In genomic region chr19:45442927-45443461, GRCh38 we compare ENCODE assay signal across 8 cellular contexts. TPM values are rescaled to one million over a fixed set of nuclear protein-coding genes. Genes with fewer than 3 reads are reported as not detected.
DNase-seq lines count a peak whose midpoint lies in the region; ATAC-seq and TF ChIP-seq lines count a peak whose summit lies in the region.

No MANE protein-coding gene starts in this region.

- peak overlapping the region; percentile 58 for H2AFZ ChIP-seq in KMS-11 (ENCODE audit: low read depth)
- H2AFZ ChIP-seq in neural progenitor cell (replicated peaks) = no peak overlapping the region

- peaks cover 62% of the 10 kb centered on the region for H3F3A ChIP-seq in neural progenitor cell (ENCODE audit: low read depth)

- H3K4me2 ChIP-seq in KMS-11 (peak overlapping the region; percentile 96), neural progenitor cell (peak overlapping the region; percentile 97)

- H3K27me3 ChIP-seq in CD8-positive, alpha-beta T cell (ENCODE audit: insufficient read depth, low read length) = no peaks in the 10 kb centered on the region
- H3K27me3 ChIP-seq in KMS-11 (ENCODE audit: insufficient read depth, low read depth) (no peaks in the 10 kb centered on the region), neural progenitor cell (peaks cover 9% of the 10 kb centered on the region)

- H3K27me3 Mint-ChIP-seq in CD8-positive, alpha-beta T cell (ENCODE audit: low read depth) = no peaks in the 10 kb centered on the region
- H3K27me3 Mint-ChIP-seq in activated CD4-positive, alpha-beta T cell treated with anti-CD3 and anti-CD28 coated beads, Interleukin-2, amount 10 ng/mL, durations not matched to agents 24 days and 14 days = peaks cover 6% of the 10 kb centered on the region
- peaks cover 18% of the 10 kb centered on the region for H3K27me3 Mint-ChIP-seq in neural progenitor cell (ENCODE audit: insufficient read depth, low read depth)

- H3K36me3 ChIP-seq in CD8-positive, alpha-beta T cell (ENCODE audit: insufficient read depth, low read length) = no peaks in the 10 kb centered on the region
- H3K36me3 ChIP-seq in KMS-11 (ENCODE audit: insufficient read depth) (no peaks in the 10 kb centered on the region), neural progenitor cell (no peaks in the 10 kb centered on the region)

- ATAC-seq in CD8-positive, alpha-beta T cell = peak; percentile 27

- CTCF ChIA-PET in CD8-positive, alpha-beta T cell (lab: Charles Lee) = interaction anchor here (4.4 to 9.7 kb wide), 2 partner anchors 25 to 37 kb away, joined by 53 to 317 read pairs; partner anchors contain the start of gene FOSB

- no peaks in the 10 kb centered on the region for H3K36me3 Mint-ChIP-seq in CD8-positive, alpha-beta T cell
- no peaks in the 10 kb centered on the region for H3K36me3 Mint-ChIP-seq in activated CD4-positive, alpha-beta T cell treated with anti-CD3 and anti-CD28 coated beads, Interleukin-2, amount 10 ng/mL, durations not matched to agents 24 days and 14 days (ENCODE audit: low read depth)
- no peaks in the 10 kb centered on the region for H3K36me3 Mint-ChIP-seq in neural progenitor cell

- no peaks in the 10 kb centered on the region for H3K9me3 Mint-ChIP-seq in CD8-positive, alpha-beta T cell
- H3K9me3 Mint-ChIP-seq in activated CD4-positive, alpha-beta T cell treated with anti-CD3 and anti-CD28 coated beads, Interleukin-2, amount 10 ng/mL, durations not matched to agents 24 days and 14 days = no peaks in the 10 kb centered on the region
- H3K9me3 Mint-ChIP-seq in neural progenitor cell = no peaks in the 10 kb centered on the region

- peak overlapping the region; percentile 55 for H3K27ac ChIP-seq in CD8-positive, alpha-beta T cell (ENCODE audit: low read depth, low read length)
- H3K27ac ChIP-seq in KMS-11 (peak overlapping the region; percentile 62), neural progenitor cell (no peak overlapping the region)

- no peaks in the 10 kb centered on the region for H3K79me2 ChIP-seq in KMS-11 (ENCODE audit: insufficient read depth, low read depth)
- H3K79me2 ChIP-seq in neural progenitor cell (ENCODE audit: low read depth) = no peaks in the 10 kb centered on the region

- no peaks in the 10 kb centered on the region for H3K9me3 ChIP-seq in CD8-positive, alpha-beta T cell (ENCODE audit: low read length)
- no peaks in the 10 kb centered on the region for H3K9me3 ChIP-seq in neural progenitor cell (ENCODE audit: low read depth)

- peaks cover 45% of the 10 kb centered on the region for H3K4me1 Mint-ChIP-seq in CD8-positive, alpha-beta T cell (ENCODE audit: low read depth)
- H3K4me1 Mint-ChIP-seq in activated CD4-positive, alpha-beta T cell treated with anti-CD3 and anti-CD28 coated beads, Interleukin-2, amount 10 ng/mL, durations not matched to agents 24 days and 14 days = peaks cover 35% of the 10 kb centered on the region
- H3K4me1 Mint-ChIP-seq in neural progenitor cell = peaks cover 45% of the 10 kb centered on the region

- H3K4me1 ChIP-seq in CD8-positive, alpha-beta T cell (ENCODE audit: insufficient read depth, low read length) = peaks cover 39% of the 10 kb centered on the region
- peaks cover 49% of the 10 kb centered on the region for H3K4me1 ChIP-seq in KMS-11 (ENCODE audit: low read depth, poor library complexity, severe bottlenecking)
- peaks cover 11% of the 10 kb centered on the region for H3K4me1 ChIP-seq in neural progenitor cell

- intact Hi-C loops in CD8-positive, alpha-beta T cell (cut with DNase I, micrococcal nuclease) = loop anchor here in 1 of 2 experiments (1.0 kb wide), 1 partner anchor 24 kb away; the partner anchor contains the start of gene FOSB
- intact Hi-C loops in activated CD4-positive, alpha-beta T cell treated with anti-CD3 and anti-CD28 coated beads, Interleukin-2, amount 10 ng/mL, durations not matched to agents 24 days and 14 days (cut with micrococcal nuclease) = loop anchor here (1.0 kb wide), 1 partner anchor 8 kb away; no protein-coding TSS in a partner anchor

- no peaks in the 10 kb centered on the region for H4K20me1 ChIP-seq in KMS-11 (ENCODE audit: insufficient read depth)
- H4K20me1 ChIP-seq in neural progenitor cell (ENCODE audit: low read depth) = no peaks in the 10 kb centered on the region

- no peak for TF ChIP-seq CTCF in CD8-positive, alpha-beta T cell (IDR thresholded peaks at IDR 0.05)
- TF ChIP-seq CTCF in KMS-11 (conservative IDR thresholded peaks at IDR 0.05; ENCODE audit: low read depth, low read length) (no peak), fibroblast of mammary gland (conservative IDR thresholded peaks at IDR 0.05; ENCODE audit: control insufficient read depth, insufficient read depth, low read depth, low read length) (no peak), neural progenitor cell (IDR thresholded peaks at IDR 0.05) (no peak)

- peak overlapping the region; percentile 38 for H3K27ac Mint-ChIP-seq in CD8-positive, alpha-beta T cell
- H3K27ac Mint-ChIP-seq in activated CD4-positive, alpha-beta T cell treated with anti-CD3 and anti-CD28 coated beads, Interleukin-2, amount 10 ng/mL, durations not matched to agents 24 days and 14 days = peak overlapping the region; percentile 78
- H3K27ac Mint-ChIP-seq in neural progenitor cell = peak overlapping the region; percentile 60

- peak overlapping the region; percentile 60 for H3K4me3 ChIP-seq in CD8-positive, alpha-beta T cell (ENCODE audit: low read depth, low read length)
- H3K4me3 ChIP-seq in KMS-11 (IDR thresholded peaks at IDR 0.05; ENCODE audit: insufficient read depth, low read depth, low read length) (no peak overlapping the region), fibroblast of mammary gland (ENCODE audit: control insufficient read depth, low read depth, low read length) (peak overlapping the region; percentile 54), neural progenitor cell (peak overlapping the region; percentile 66)

- H3K9ac ChIP-seq in KMS-11 (peak overlapping the region; percentile 74; the same call in 1 of the 2 replicates), neural progenitor cell (no peak overlapping the region)

- POLR2A ChIA-PET in CD8-positive, alpha-beta T cell (lab: Charles Lee) = no interaction called here

- peak overlapping the region; percentile 75 for H3K4me3 Mint-ChIP-seq in CD8-positive, alpha-beta T cell
- peak overlapping the region; percentile 90 for H3K4me3 Mint-ChIP-seq in activated CD4-positive, alpha-beta T cell treated with anti-CD3 and anti-CD28 coated beads, Interleukin-2, amount 10 ng/mL, durations not matched to agents 24 days and 14 days
- H3K4me3 Mint-ChIP-seq in neural progenitor cell = peak overlapping the region; percentile 90

- DNase-seq in CD8-positive, alpha-beta T cell = peak in 3 of 7 experiments; percentile 35 to 62 (median 59)
- DNase-seq in activated CD4-positive, alpha-beta T cell treated with anti-CD3 and anti-CD28 coated beads, Interleukin-2, amount 10 ng/mL, durations not matched to agents 24 days and 14 days = peak; percentile 79
- DNase-seq in fibroblast of mammary gland (ENCODE audit: low read depth) (peak; percentile 59), neural progenitor cell (ENCODE audit: low spot score) (peak; percentile 55), GOT3 (lab: John Stamatoyannopoulos, UW) (no peak), HCEC 1CT (no peak), amniotic stem cell (lab: John Stamatoyannopoulos, UW) (no peak)

RNA-seq across cellular contexts. Expression of gene ERCC1, which starts 19.3 kb away (rescaled TPM):
- total RNA-seq in CD8-positive, alpha-beta T cell = 10 to 100 TPM; 28.7 to 31.5 TPM
- 123 and 124 TPM in 2 replicates for total RNA-seq in activated CD4-positive, alpha-beta T cell treated with anti-CD3 and anti-CD28 coated beads, Interleukin-2, amount 10 ng/mL, durations not matched to agents 24 days and 14 days
- 46.0 and 74.5 TPM in 2 replicates for total RNA-seq in neural progenitor cell (ENCODE audit: low replicate concordance)

RNA-seq across cellular contexts. Expression of gene FOSB, which starts 24.8 kb away (rescaled TPM):
- 100 to 1,000 TPM; 625 to 631 TPM for total RNA-seq in CD8-positive, alpha-beta T cell
- 11.3 TPM in 2 replicates for total RNA-seq in activated CD4-positive, alpha-beta T cell treated with anti-CD3 and anti-CD28 coated beads, Interleukin-2, amount 10 ng/mL, durations not matched to agents 24 days and 14 days
- total RNA-seq in neural progenitor cell (ENCODE audit: low replicate concordance) = 2.3 and 5.4 TPM in 2 replicates

RNA-seq across cellular contexts. Expression of gene POLR1G, which starts 36.5 kb away (rescaled TPM):
- total RNA-seq in CD8-positive, alpha-beta T cell = under 1 TPM; 0.27 to 0.44 TPM
- 25.3 and 26.5 TPM in 2 replicates for total RNA-seq in activated CD4-positive, alpha-beta T cell treated with anti-CD3 and anti-CD28 coated beads, Interleukin-2, amount 10 ng/mL, durations not matched to agents 24 days and 14 days
- total RNA-seq in neural progenitor cell (ENCODE audit: low replicate concordance) = 5.5 and 6.8 TPM in 2 replicates

RNA-seq across cellular contexts. Expression of gene PPP1R13L, which starts 38.1 kb away (rescaled TPM):
- 1 to 10 TPM; 2.5 to 3.6 TPM for total RNA-seq in CD8-positive, alpha-beta T cell
- total RNA-seq in activated CD4-positive, alpha-beta T cell treated with anti-CD3 and anti-CD28 coated beads, Interleukin-2, amount 10 ng/mL, durations not matched to agents 24 days and 14 days = 12.7 and 13.4 TPM in 2 replicates
- total RNA-seq in neural progenitor cell (ENCODE audit: low replicate concordance) = 2.9 and 8.6 TPM in 2 replicates

RNA-seq across cellular contexts. Expression of gene RTN2, which starts 53.9 kb away (rescaled TPM):
- 1 to 10 TPM in 1 of 2 experiments, under 1 TPM in 1; 0.64 to 1.3 TPM for total RNA-seq in CD8-positive, alpha-beta T cell
- total RNA-seq in activated CD4-positive, alpha-beta T cell treated with anti-CD3 and anti-CD28 coated beads, Interleukin-2, amount 10 ng/mL, durations not matched to agents 24 days and 14 days = 2.6 and 2.8 TPM in 2 replicates
- 4.8 and 10.4 TPM in 2 replicates for total RNA-seq in neural progenitor cell (ENCODE audit: low replicate concordance)

Comparison
In these comparisons a context has a peak if more than half of its experiments do, and no peak if none do; other contexts are left out.
1. DNase-seq: peak in activated CD4-positive, alpha-beta T cell treated with anti-CD3 and anti-CD28 coated beads, Interleukin-2, amount 10 ng/mL, durations not matched to agents 24 days and 14 days (single experiment), fibroblast of mammary gland (single experiment) and neural progenitor cell (single experiment); none in GOT3 (single experiment), HCEC 1CT (single experiment) and amniotic stem cell (single experiment).
2. RNA of gene FOSB, which starts 24.8 kb away (total RNA-seq): 625 to 631 TPM in CD8-positive, alpha-beta T cell; 11.3 TPM in activated CD4-positive, alpha-beta T cell treated with anti-CD3 and anti-CD28 coated beads, Interleukin-2, amount 10 ng/mL, durations not matched to agents 24 days and 14 days and 2.3 to 5.4 TPM in neural progenitor cell; every median in the first group is over 10 times any median in the second.
3. Peak in every context shown above with its lines, with median percentiles within 50 percentile points of each other: H3K27ac Mint-ChIP-seq and H3K4me3 Mint-ChIP-seq.